Comparison of ENCODE assay signal across 8 cellular contexts in the genomic region with DNA sequence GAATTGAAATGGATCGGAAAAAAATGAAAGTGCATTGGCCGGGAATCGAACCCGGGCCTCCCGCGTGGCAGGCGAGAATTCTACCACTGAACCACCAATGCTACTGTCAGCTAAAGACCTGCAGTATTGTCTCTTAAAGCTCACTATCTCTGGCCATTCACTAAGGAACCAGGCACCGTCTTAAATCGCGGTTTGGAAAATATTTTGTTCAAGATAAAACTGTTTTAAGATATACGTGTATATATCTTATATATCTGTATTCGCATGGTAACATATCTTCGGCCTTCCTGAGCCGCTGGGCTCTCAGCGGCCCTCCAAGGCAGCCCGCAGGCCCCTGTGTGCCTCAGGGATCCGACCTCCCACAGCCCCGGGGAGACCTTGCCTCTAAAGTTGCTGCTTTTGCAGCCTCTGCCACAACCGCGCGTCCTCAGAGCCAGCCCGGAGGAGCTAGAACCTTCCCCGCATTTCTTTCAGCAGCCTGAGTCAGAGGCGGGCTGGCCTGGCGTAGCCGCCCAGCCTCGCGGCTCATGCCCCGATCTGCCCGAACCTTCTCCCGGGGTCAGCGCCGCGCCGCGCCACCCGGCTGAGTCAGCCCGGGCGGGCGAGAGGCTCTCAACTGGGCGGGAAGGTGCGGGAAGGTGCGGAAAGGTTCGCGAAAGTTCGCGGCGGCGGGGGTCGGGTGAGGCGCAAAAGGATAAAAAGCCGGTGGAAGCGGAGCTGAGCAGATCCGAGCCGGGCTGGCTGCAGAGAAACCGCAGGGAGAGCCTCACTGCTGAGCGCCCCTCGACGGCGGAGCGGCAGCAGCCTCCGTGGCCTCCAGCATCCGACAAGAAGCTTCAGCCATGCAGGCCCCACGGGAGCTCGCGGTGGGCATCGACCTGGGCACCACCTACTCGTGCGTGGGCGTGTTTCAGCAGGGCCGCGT. TPM values are rescaled to one million over a fixed set of nuclear protein-coding genes. Genes with fewer than 3 reads are reported as not detected.
DNase-seq lines count a peak whose midpoint lies in the region; ATAC-seq and TF ChIP-seq lines count a peak whose summit lies in the region.
"Not testable (repeated sequence)": the region's sequence is repeated elsewhere in the genome, so short reads cannot be mapped to it uniquely, and the experiment has no call there.

A gene (plus strand): TSS at position 724 of the 925 bp plus-strand sequence. CDS start 119 bp downstream, at position 843.

- ATAC-seq in GM21723 (IDR thresholded peaks at IDR 0.05; ENCODE audit: unreplicated experiment) (peak; percentile 64), esophagus mucosa (peak; percentile 92)

- H3K4me3 Mint-ChIP-seq in Calu3 (ENCODE audit: low read depth, unreplicated experiment): peak within 1 kb of the TSS; percentile 91
- H3K4me3 Mint-ChIP-seq in activated T-helper 1 cell treated with anti-CD3 and anti-CD28 coated beads, Interleukin-12 subunit alpha, Interleukin-12 subunit beta, Interleukin-2, Interleukin-4 antibody, amounts not matched to agents 30 ng/mL and 10 ng/mL and 1 ng/mL, durations not matched to agents 14 hours and 24 hours and 36 hours: peak within 1 kb of the TSS; percentile 85

- not testable (repeated sequence) for H3K4me1 Mint-ChIP-seq in Calu3 (ENCODE audit: low read depth, unreplicated experiment)
- peaks cover 15% of the 10 kb centered on the region for H3K4me1 Mint-ChIP-seq in activated T-helper 1 cell treated with anti-CD3 and anti-CD28 coated beads, Interleukin-12 subunit alpha, Interleukin-12 subunit beta, Interleukin-2, Interleukin-4 antibody, amounts not matched to agents 30 ng/mL and 10 ng/mL and 1 ng/mL, durations not matched to agents 14 hours and 24 hours and 36 hours (ENCODE audit: low read depth)

- TF ChIP-seq CTCF in Calu3 (IDR thresholded peaks at IDR 0.05; ENCODE audit: unreplicated experiment): not testable (repeated sequence)

- not testable (repeated sequence) for H3K9me3 Mint-ChIP-seq in Calu3 (ENCODE audit: low read depth, unreplicated experiment); activated T-helper 1 cell treated with anti-CD3 and anti-CD28 coated beads, Interleukin-12 subunit alpha, Interleukin-12 subunit beta, Interleukin-2, Interleukin-4 antibody, amounts not matched to agents 30 ng/mL and 10 ng/mL and 1 ng/mL, durations not matched to agents 14 hours and 24 hours and 36 hours

- BruUV-seq in Calu3 (replicated peaks; lab: Mats Ljungman, UMichigan): not testable (repeated sequence)

- DNase-seq in Calu3 (peak; percentile 79), Kasumi-1 (lab: John Stamatoyannopoulos, UW) (peak; percentile 38 to 39), RPMI8226 (peak; percentile 82), mucosa of gallbladder (ENCODE audit: low spot score) (peak; percentile 86)
- DNase-seq in activated T-helper 1 cell treated with anti-CD3 and anti-CD28 coated beads, Interleukin-12 subunit alpha, Interleukin-12 subunit beta, Interleukin-2, Interleukin-4 antibody, amounts not matched to agents 30 ng/mL and 10 ng/mL and 1 ng/mL, durations not matched to agents 14 hours and 24 hours and 36 hours (ENCODE audit: low spot score): peak; percentile 65
- DNase-seq in stimulated activated CD8-positive, alpha-beta memory T cell treated with anti-CD3 and anti-CD28 coated beads, Interleukin-2, amount 100 ng/mL, for 1 hour (ENCODE audit: low read depth in 2 of 2): peak; percentile 48 to 62

- H3K36me3 Mint-ChIP-seq in Calu3 (ENCODE audit: insufficient read depth, unreplicated experiment): peaks cover 23% of the 10 kb centered on the region
- not testable (repeated sequence) for H3K36me3 Mint-ChIP-seq in activated T-helper 1 cell treated with anti-CD3 and anti-CD28 coated beads, Interleukin-12 subunit alpha, Interleukin-12 subunit beta, Interleukin-2, Interleukin-4 antibody, amounts not matched to agents 30 ng/mL and 10 ng/mL and 1 ng/mL, durations not matched to agents 14 hours and 24 hours and 36 hours (ENCODE audit: low read depth)

- peaks cover 15% of the 10 kb centered on the region for H3K27me3 Mint-ChIP-seq in Calu3 (ENCODE audit: unreplicated experiment)
- H3K27me3 Mint-ChIP-seq in activated T-helper 1 cell treated with anti-CD3 and anti-CD28 coated beads, Interleukin-12 subunit alpha, Interleukin-12 subunit beta, Interleukin-2, Interleukin-4 antibody, amounts not matched to agents 30 ng/mL and 10 ng/mL and 1 ng/mL, durations not matched to agents 14 hours and 24 hours and 36 hours (ENCODE audit: insufficient read depth): peaks cover 42% of the 10 kb centered on the region

- H3K27ac Mint-ChIP-seq in Calu3 (ENCODE audit: unreplicated experiment): peak within 1 kb of the TSS; percentile 99
- H3K27ac Mint-ChIP-seq in activated T-helper 1 cell treated with anti-CD3 and anti-CD28 coated beads, Interleukin-12 subunit alpha, Interleukin-12 subunit beta, Interleukin-2, Interleukin-4 antibody, amounts not matched to agents 30 ng/mL and 10 ng/mL and 1 ng/mL, durations not matched to agents 14 hours and 24 hours and 36 hours: peak within 1 kb of the TSS; percentile 94

- CTCF ChIA-PET in Calu3 (lab: Charles Lee): not testable (repeated sequence)

- intact Hi-C loops in Calu3 (cut with micrococcal nuclease; ENCODE audit: unreplicated experiment); activated T-helper 1 cell treated with anti-CD3 and anti-CD28 coated beads, Interleukin-12 subunit alpha, Interleukin-12 subunit beta, Interleukin-2, Interleukin-4 antibody, amounts not matched to agents 30 ng/mL and 10 ng/mL and 1 ng/mL, durations not matched to agents 14 hours and 24 hours and 36 hours (cut with micrococcal nuclease): not testable (repeated sequence)

RNA-seq across cellular contexts. Expression of the gene that starts here (rescaled TPM):
- total RNA-seq in Calu3 (2022): 1.3 and 1.9 TPM in 2 replicates
- 0.59 and 0.99 TPM in 2 replicates for total RNA-seq in activated T-helper 1 cell treated with anti-CD3 and anti-CD28 coated beads, Interleukin-12 subunit alpha, Interleukin-12 subunit beta, Interleukin-2, Interleukin-4 antibody, amounts not matched to agents 30 ng/mL and 10 ng/mL and 1 ng/mL, durations not matched to agents 14 hours and 24 hours and 36 hours
- total RNA-seq in esophagus mucosa: 1.4 TPM
- 5.8 TPM for total RNA-seq in mucosa of gallbladder

Comparison
In these comparisons a context has a peak if more than half of its experiments do, and no peak if none do; other contexts are left out.
1. Peak in every context shown above with its lines: DNase-seq and ATAC-seq.
2. Peak in DNase-seq in activated T-helper 1 cell treated with anti-CD3 and anti-CD28 coated beads, Interleukin-12 subunit alpha, Interleukin-12 subunit beta, Interleukin-2, Interleukin-4 antibody, amounts not matched to agents 30 ng/mL and 10 ng/mL and 1 ng/mL, durations not matched to agents 14 hours and 24 hours and 36 hours; RNA of the gene not detected or under 1 TPM.